22 cellular contexts compared by ENCODE assay signal in genomic region chrX:17553961-17554482, GRCh38.
A peak's percentile ranks its signal among the peaks of the same experiment; 100 is the strongest.
DNase-seq lines count a peak whose midpoint lies in the region; ATAC-seq and TF ChIP-seq lines count a peak whose summit lies in the region.
"Had no signal": no experiment of that assay in that cellular context is flagged by ENCODE, and none has a peak within 500 bp of the region (broad histone marks: within the 10 kb centered on the region; RNA-seq: fewer than 3 reads in every experiment).

No MANE protein-coding gene starts in this region.

- H3K9me3 ChIP-seq in gastroesophageal sphincter (no peaks in the 10 kb centered on the region), stomach smooth muscle (ENCODE audit: control insufficient read depth in 2 of 2, low read length in 2 of 2) (no peaks in the 10 kb centered on the region), esophagus muscularis mucosa (no peaks in the 10 kb centered on the region)
- H3K9me3 ChIP-seq: neutrophil, thyroid gland had no signal

- ATAC-seq in gastroesophageal sphincter (peak; percentile 65), GM18867 (IDR thresholded peaks at IDR 0.05; ENCODE audit: unreplicated experiment) (no peak)
- ATAC-seq: stimulated activated memory B cell treated with anti-CD40 and anti-IgM and Interleukin-4, amounts not matched to agents 10 μg/mL and 1 μg/mL and 100 μg/mL, for 72 hours had no signal

- TF ChIP-seq POLR2A in gastroesophageal sphincter (IDR thresholded peaks at IDR 0.05) (no peak), esophagus muscularis mucosa (IDR thresholded peaks at IDR 0.05; ENCODE audit: low read depth) (no peak)

- no peak for DNase-seq in HFFc6
- DNase-seq in brain microvascular endothelial cell = no peak
- no peak for DNase-seq in esophagus muscularis mucosa (ENCODE audit: extremely low spot score)
- DNase-seq in A172 (ENCODE audit: low spot score) = no peak
- DNase-seq: activated CD4-positive, alpha-beta memory T cell treated with anti-CD3 and anti-CD28 coated beads, Interleukin-2, amount 10 ng/mL, durations not matched to agents 7 days and 5 days; activated CD4-positive, CD25-positive, alpha-beta regulatory T cell; activated naive CD4-positive, alpha-beta T cell treated with Interleukin-2 at 50 U/mL for 16 hours; activated T-cell treated with anti-CD3 and anti-CD28 coated beads, Interleukin-2, amount 50 U/mL, for 1 hour; anterior cingulate cortex; foreskin melanocyte; GOT3; NCI-H1436; right cardiac atrium; thyroid gland had no signal

- H3K36me3 ChIP-seq in brain microvascular endothelial cell (replicated peaks) = no peaks in the 10 kb centered on the region
- H3K36me3 ChIP-seq in gastroesophageal sphincter = no peaks in the 10 kb centered on the region
- no peaks in the 10 kb centered on the region for H3K36me3 ChIP-seq in stomach smooth muscle (ENCODE audit: control insufficient read depth in 2 of 2, insufficient read depth in 2 of 2, low read length in 2 of 2)
- no peaks in the 10 kb centered on the region for H3K36me3 ChIP-seq in esophagus muscularis mucosa
- H3K36me3 ChIP-seq: neutrophil, thyroid gland had no signal

- intact Hi-C loops in esophagus muscularis mucosa (cut with DNase I) = no loop called here

- H3K27ac ChIP-seq in brain microvascular endothelial cell (peak overlapping the region; percentile 69), gastroesophageal sphincter (peak overlapping the region in 1 of 4 donors; percentile 35), stomach smooth muscle (ENCODE audit: low read length) (peak overlapping the region; percentile 11), esophagus muscularis mucosa (replicated peaks in 1 of 4) (peak overlapping the region in 1 of 4 donors; percentile 26)
- H3K27ac ChIP-seq: neutrophil, thyroid gland had no signal

- H3K4me1 Mint-ChIP-seq in HFFc6 (ENCODE audit: low read depth) = peaks cover 47% of the 10 kb centered on the region
- H3K4me1 Mint-ChIP-seq: B cell; stimulated activated memory B cell treated with anti-CD40 and anti-IgM and Interleukin-4, amounts not matched to agents 10 μg/mL and 1 μg/mL and 100 μg/mL, for 72 hours had no signal

- 56% methylated on average over 3 of the region's 6 CpGs; no CpG with 5 or more reads in 1 of the 2 donors for WGBS in gastroesophageal sphincter (ENCODE audit: low coverage in 1 of 2), 2 donors
- 64% methylated on average over 6 of the region's 6 CpGs for WGBS in esophagus muscularis mucosa

- in situ Hi-C loops in brain microvascular endothelial cell (cut with HindIII; ENCODE audit: low pct_ligation_motif_present, low sequenced_read_pairs) = no loop called here

- no peaks in the 10 kb centered on the region for H3K27me3 Mint-ChIP-seq in HFFc6 (ENCODE audit: insufficient read depth)
- H3K27me3 Mint-ChIP-seq: activated CD4-positive, alpha-beta memory T cell treated with anti-CD3 and anti-CD28 coated beads, Interleukin-2, amount 10 ng/mL, durations not matched to agents 7 days and 5 days; B cell; stimulated activated memory B cell treated with anti-CD40 and anti-IgM and Interleukin-4, amounts not matched to agents 10 μg/mL and 1 μg/mL and 100 μg/mL, for 72 hours had no signal

- H3K4me3 Mint-ChIP-seq in HFFc6 = 0 out of 2 replicates have a peak overlapping the region, but pooled peaks have one; percentile 4
- H3K4me3 Mint-ChIP-seq: activated CD4-positive, alpha-beta memory T cell treated with anti-CD3 and anti-CD28 coated beads, Interleukin-2, amount 10 ng/mL, durations not matched to agents 7 days and 5 days; B cell; endodermal cell; stimulated activated memory B cell treated with anti-CD40 and anti-IgM and Interleukin-4, amounts not matched to agents 10 μg/mL and 1 μg/mL and 100 μg/mL, for 72 hours; T-helper 2 cell treated with Interferon-gamma antibody and Interleukin-4, amounts not matched to agents 5 μg/mL and 100 μg/mL, for 36 hours had no signal

- H3K27me3 ChIP-seq in brain microvascular endothelial cell (replicated peaks) (no peaks in the 10 kb centered on the region), gastroesophageal sphincter (no peaks in the 10 kb centered on the region), stomach smooth muscle (ENCODE audit: control insufficient read depth in 1 of 2, insufficient read depth in 2 of 2, low read length in 2 of 2) (peaks cover 0 to 5% of the 10 kb centered on the region in 2 donors), esophagus muscularis mucosa (no peaks in the 10 kb centered on the region)
- H3K27me3 ChIP-seq: neutrophil, thyroid gland had no signal

- H3K36me3 Mint-ChIP-seq in HFFc6 (ENCODE audit: low read depth) = no peaks in the 10 kb centered on the region
- H3K36me3 Mint-ChIP-seq: stimulated activated memory B cell treated with anti-CD40 and anti-IgM and Interleukin-4, amounts not matched to agents 10 μg/mL and 1 μg/mL and 100 μg/mL, for 72 hours had no signal

- peak overlapping the region; percentile 92 for H3K27ac Mint-ChIP-seq in HFFc6
- H3K27ac Mint-ChIP-seq: activated CD4-positive, alpha-beta memory T cell treated with anti-CD3 and anti-CD28 coated beads, Interleukin-2, amount 10 ng/mL, durations not matched to agents 7 days and 5 days; B cell; endodermal cell; stimulated activated memory B cell treated with anti-CD40 and anti-IgM and Interleukin-4, amounts not matched to agents 10 μg/mL and 1 μg/mL and 100 μg/mL, for 72 hours; T-helper 2 cell treated with Interferon-gamma antibody and Interleukin-4, amounts not matched to agents 5 μg/mL and 100 μg/mL, for 36 hours had no signal

- H3K4me3 ChIP-seq in brain microvascular endothelial cell (ENCODE audit: low read depth, low read length) = no peak overlapping the region
- H3K4me3 ChIP-seq in gastroesophageal sphincter = no peak overlapping the region
- no peak overlapping the region for H3K4me3 ChIP-seq in stomach smooth muscle (ENCODE audit: low read length in 2 of 2)
- no peak overlapping the region for H3K4me3 ChIP-seq in esophagus muscularis mucosa
- H3K4me3 ChIP-seq: thyroid gland had no signal

- TF ChIP-seq CTCF in HFFc6 (IDR thresholded peaks at IDR 0.05) (no peak), brain microvascular endothelial cell (IDR thresholded peaks at IDR 0.05; ENCODE audit: low read depth, low read length, missing control alignments) (no peak), gastroesophageal sphincter (IDR thresholded peaks at IDR 0.05) (no peak), esophagus muscularis mucosa (IDR thresholded peaks at IDR 0.05) (no peak)

- no peak overlapping the region for H3K9ac ChIP-seq in stomach smooth muscle (ENCODE audit: low read length in 2 of 2)

- H3K4me1 ChIP-seq in gastroesophageal sphincter (peaks cover 0 to 43% (median 0%) of the 10 kb centered on the region in 3 donors), stomach smooth muscle (ENCODE audit: control insufficient read depth, insufficient read depth, low read length) (peaks cover 20% of the 10 kb centered on the region), esophagus muscularis mucosa (peaks cover 0 to 41% (median 17%) of the 10 kb centered on the region in 4 donors)

- no peak for TF ChIP-seq EP300 in gastroesophageal sphincter (IDR thresholded peaks at IDR 0.05)
- TF ChIP-seq EP300 in esophagus muscularis mucosa (IDR thresholded peaks at IDR 0.05) = no peak

- H3K9me3 Mint-ChIP-seq in HFFc6 = no peaks in the 10 kb centered on the region
- H3K9me3 Mint-ChIP-seq: activated CD4-positive, alpha-beta memory T cell treated with anti-CD3 and anti-CD28 coated beads, Interleukin-2, amount 10 ng/mL, durations not matched to agents 7 days and 5 days; endodermal cell; stimulated activated memory B cell treated with anti-CD40 and anti-IgM and Interleukin-4, amounts not matched to agents 10 μg/mL and 1 μg/mL and 100 μg/mL, for 72 hours; T-helper 2 cell treated with Interferon-gamma antibody and Interleukin-4, amounts not matched to agents 5 μg/mL and 100 μg/mL, for 36 hours had no signal
